Comparison of ENCODE assay signal across 9 cellular contexts in genomic region chr18:58687871-58688308, GRCh38. TPM values are rescaled to one million over a fixed set of nuclear protein-coding genes. Genes with fewer than 3 reads are reported as not detected.
DNase-seq lines count a peak whose midpoint lies in the region; ATAC-seq and TF ChIP-seq lines count a peak whose summit lies in the region.
"Had no signal": no experiment of that assay in that cellular context is flagged by ENCODE, and none has a peak within 500 bp of the region (broad histone marks: within the 10 kb centered on the region; RNA-seq: fewer than 3 reads in every experiment).

No MANE protein-coding gene starts in this region.

- no TSS peak for BruUV-seq in Caco-2 (replicated peaks; lab: Mats Ljungman, UMichigan)

- peaks cover 3% of the 10 kb centered on the region for H3K9me3 Mint-ChIP-seq in activated T-cell treated with anti-CD3 and anti-CD28 coated beads, Interleukin-2, amount 50 U/mL, for 4 hours
- H3K9me3 Mint-ChIP-seq in nephron progenitor cell (no peaks in the 10 kb centered on the region), Caco-2 (ENCODE audit: unreplicated experiment) (no peaks in the 10 kb centered on the region)

- H3K4me1 Mint-ChIP-seq in activated T-cell treated with anti-CD3 and anti-CD28 coated beads, Interleukin-2, amount 50 U/mL, for 4 hours (ENCODE audit: low read depth): peaks cover 77% of the 10 kb centered on the region
- H3K4me1 Mint-ChIP-seq in nephron progenitor cell (no peaks in the 10 kb centered on the region), Caco-2 (ENCODE audit: low read depth, unreplicated experiment) (peaks cover 7% of the 10 kb centered on the region)

- no peaks in the 10 kb centered on the region for H3K4me1 ChIP-seq in Caco-2

- no peak overlapping the region for H3K27ac ChIP-seq in coronary artery
- H3K27ac ChIP-seq: cardiac muscle cell had no signal

- H3K27ac Mint-ChIP-seq in nephron progenitor cell (no peak overlapping the region), Caco-2 (ENCODE audit: unreplicated experiment) (no peak overlapping the region)

- CTCF ChIA-PET in Caco-2 (lab: Charles Lee): no interaction called here

- no peaks in the 10 kb centered on the region for H3K27me3 Mint-ChIP-seq in activated T-cell treated with anti-CD3 and anti-CD28 coated beads, Interleukin-2, amount 50 U/mL, for 4 hours (ENCODE audit: low read depth)
- no peaks in the 10 kb centered on the region for H3K27me3 Mint-ChIP-seq in nephron progenitor cell (ENCODE audit: low read depth, poor library complexity)
- H3K27me3 Mint-ChIP-seq in Caco-2 (ENCODE audit: insufficient read depth, unreplicated experiment): no peaks in the 10 kb centered on the region

- TF ChIP-seq CTCF in nephron progenitor cell (IDR thresholded peaks at IDR 0.05) (no peak), coronary artery (IDR thresholded peaks at IDR 0.05) (no peak), Caco-2 (IDR thresholded peaks at IDR 0.05; ENCODE audit: insufficient read depth in 1 of 2, low read depth in 1 of 2, low read length in 1 of 2, severe bottlenecking in 1 of 2, unreplicated experiment in 1 of 2) (no peak)

- peak; percentile 90 for ATAC-seq in GM19328 (IDR thresholded peaks at IDR 0.05; ENCODE audit: unreplicated experiment)
- ATAC-seq in HG03135 (IDR thresholded peaks at IDR 0.05; ENCODE audit: unreplicated experiment): peak; percentile 73
- ATAC-seq in activated T-cell treated with anti-CD3 and anti-CD28 coated beads, Interleukin-2, amount 50 U/mL, for 4 hours: peak; percentile 88

- intact Hi-C loops in Caco-2 (cut with micrococcal nuclease; ENCODE audit: unreplicated experiment): no loop called here

- H3K36me3 ChIP-seq in Caco-2 (ENCODE audit: control insufficient read depth, insufficient read depth, low read length): no peaks in the 10 kb centered on the region

- H3K4me3 ChIP-seq in coronary artery (no peak overlapping the region), Caco-2 (ENCODE audit: low read depth, low read length) (no peak overlapping the region)
- H3K4me3 ChIP-seq: cardiac muscle cell had no signal

- H3K4me3 Mint-ChIP-seq in activated T-cell treated with anti-CD3 and anti-CD28 coated beads, Interleukin-2, amount 50 U/mL, for 4 hours: peak overlapping the region; percentile 71
- H3K4me3 Mint-ChIP-seq in nephron progenitor cell (no peak overlapping the region), Caco-2 (ENCODE audit: unreplicated experiment) (no peak overlapping the region)

- peak; percentile 49 for DNase-seq in activated T-cell treated with anti-CD3 and anti-CD28 coated beads, Interleukin-2, amount 50 U/mL, for 4 hours
- peak in 2 of 3 donors; percentile 35 to 40 for DNase-seq in stimulated activated CD4-positive, alpha-beta T cell treated with anti-CD3 and anti-CD28 coated beads, TNF-alpha, amount 100 ng/mL, for 48 hours (ENCODE audit: low read depth in 3 of 3)
- DNase-seq in nephron progenitor cell (no peak), NCI-H1092 (lab: John Stamatoyannopoulos, UW) (no peak), coronary artery (ENCODE audit: low spot score) (no peak), Caco-2 (no peak)

- peaks cover 55% of the 10 kb centered on the region for H3K36me3 Mint-ChIP-seq in activated T-cell treated with anti-CD3 and anti-CD28 coated beads, Interleukin-2, amount 50 U/mL, for 4 hours (ENCODE audit: insufficient read depth)
- H3K36me3 Mint-ChIP-seq in nephron progenitor cell (ENCODE audit: low read depth) (peaks cover 60% of the 10 kb centered on the region), Caco-2 (ENCODE audit: insufficient read depth, unreplicated experiment) (peaks cover 21% of the 10 kb centered on the region)

- H3K9me3 ChIP-seq in Caco-2: no peaks in the 10 kb centered on the region

- POLR2A ChIA-PET in Caco-2 (lab: Charles Lee): no interaction called here

- no peaks in the 10 kb centered on the region for H3K27me3 ChIP-seq in Caco-2 (replicated peaks; ENCODE audit: control insufficient read depth, insufficient read depth, low read length)
- H3K27me3 ChIP-seq: cardiac muscle cell had no signal

RNA-seq across cellular contexts. Expression of gene MALT1, which starts 16.6 kb away (rescaled TPM):
- 10 to 100 TPM; 31.1 to 49.3 (median 39.8) TPM for total RNA-seq in activated T-cell treated with anti-CD3 and anti-CD28 coated beads, Interleukin-2, amount 50 U/mL, for 4 hours
- total RNA-seq in Caco-2 (2022): 19.3 and 22.6 TPM in 2 replicates

RNA-seq across cellular contexts. Expression of gene ALPK2, which starts 59.0 kb away (rescaled TPM):
- total RNA-seq in activated T-cell treated with anti-CD3 and anti-CD28 coated beads, Interleukin-2, amount 50 U/mL, for 4 hours: 1 to 10 TPM in 1 of 3 donors, under 1 TPM in 2; 0.24 to 1.5 (median 0.43) TPM
- total RNA-seq in Caco-2 (2022): 10.7 and 12.7 TPM in 2 replicates

Comparison
In these comparisons a context has a peak if more than half of its experiments do, and no peak if none do; other contexts are left out.
1. DNase-seq: peak in activated T-cell treated with anti-CD3 and anti-CD28 coated beads, Interleukin-2, amount 50 U/mL, for 4 hours (single experiment) and stimulated activated CD4-positive, alpha-beta T cell treated with anti-CD3 and anti-CD28 coated beads, TNF-alpha, amount 100 ng/mL, for 48 hours (2 of 3); none in nephron progenitor cell (single experiment), NCI-H1092 (single experiment), coronary artery (single experiment) and Caco-2 (0 of 2).
2. Peak in every context shown above with its lines, with median percentiles within 50 percentile points of each other: ATAC-seq.